9 cellular contexts compared by ENCODE assay signal in genomic region chr2:218964041-218964771, GRCh38. TPM values are rescaled to one million over a fixed set of nuclear protein-coding genes. Genes with fewer than 3 reads are reported as not detected.
DNase-seq lines count a peak whose midpoint lies in the region; ATAC-seq and TF ChIP-seq lines count a peak whose summit lies in the region.
"Had no signal": no experiment of that assay in that cellular context is flagged by ENCODE, and none has a peak within 500 bp of the region (broad histone marks: within the 10 kb centered on the region; RNA-seq: fewer than 3 reads in every experiment).

No MANE protein-coding gene starts in this region.

- H3K4me1 ChIP-seq in ES-I3 (ENCODE audit: insufficient read depth, low read length) (peaks cover 17% of the 10 kb centered on the region), osteoblast (ENCODE audit: insufficient read depth, low read length) (no peaks in the 10 kb centered on the region)
- H3K4me1 ChIP-seq: pancreas had no signal

- peak overlapping the region; percentile 4 for H3K27ac ChIP-seq in cingulate gyrus (ENCODE audit: low read depth, low read length)
- H3K27ac ChIP-seq in osteoblast (ENCODE audit: low read depth, low read length) = no peak overlapping the region
- H3K27ac ChIP-seq: pancreas had no signal

- H3K36me3 ChIP-seq in ES-I3 (ENCODE audit: insufficient read depth, low read length) = no peaks in the 10 kb centered on the region
- H3K36me3 ChIP-seq in osteoblast (ENCODE audit: insufficient read depth, low read length) = no peaks in the 10 kb centered on the region
- H3K36me3 ChIP-seq: pancreas had no signal

- no peak overlapping the region for H3K4me2 ChIP-seq in osteoblast (ENCODE audit: insufficient read depth, low read length)

- POLR2A ChIA-PET in activated CD4-positive, alpha-beta memory T cell treated with anti-CD3 and anti-CD28 coated beads, Interleukin-2, amount 10 ng/mL, durations not matched to agents 7 days and 5 days (lab: Charles Lee) = no interaction called here

- no peak overlapping the region for H3K4me3 Mint-ChIP-seq in activated CD4-positive, alpha-beta memory T cell treated with anti-CD3 and anti-CD28 coated beads, Interleukin-2, amount 10 ng/mL, durations not matched to agents 7 days and 5 days

- peaks cover 9% of the 10 kb centered on the region for H3K4me1 Mint-ChIP-seq in activated CD4-positive, alpha-beta memory T cell treated with anti-CD3 and anti-CD28 coated beads, Interleukin-2, amount 10 ng/mL, durations not matched to agents 7 days and 5 days

- peak overlapping the region; percentile 89; the same call in 1 of the 2 replicates for H3K9ac ChIP-seq in ES-I3 (ENCODE audit: low read depth, low read length)

- no peaks in the 10 kb centered on the region for H3K79me2 ChIP-seq in osteoblast (ENCODE audit: insufficient read depth, low read length)

- peaks cover 57% of the 10 kb centered on the region for H3K27me3 Mint-ChIP-seq in activated CD4-positive, alpha-beta memory T cell treated with anti-CD3 and anti-CD28 coated beads, Interleukin-2, amount 10 ng/mL, durations not matched to agents 7 days and 5 days

- H3K36me3 Mint-ChIP-seq in activated CD4-positive, alpha-beta memory T cell treated with anti-CD3 and anti-CD28 coated beads, Interleukin-2, amount 10 ng/mL, durations not matched to agents 7 days and 5 days (ENCODE audit: low read depth) = no peaks in the 10 kb centered on the region

- H3K4me3 ChIP-seq in osteoblast (ENCODE audit: insufficient read depth, low read length) = no peak overlapping the region
- H3K4me3 ChIP-seq: pancreas had no signal

- H4K20me1 ChIP-seq in osteoblast (ENCODE audit: insufficient read depth, low read length) = no peaks in the 10 kb centered on the region

- H2AFZ ChIP-seq in osteoblast (ENCODE audit: low read length) = no peak overlapping the region

- no peak overlapping the region for H3K27ac Mint-ChIP-seq in activated CD4-positive, alpha-beta memory T cell treated with anti-CD3 and anti-CD28 coated beads, Interleukin-2, amount 10 ng/mL, durations not matched to agents 7 days and 5 days

- CTCF ChIA-PET in activated CD4-positive, alpha-beta memory T cell treated with anti-CD3 and anti-CD28 coated beads, Interleukin-2, amount 10 ng/mL, durations not matched to agents 7 days and 5 days (lab: Charles Lee) = interaction anchor here (2.3 kb wide), 1 partner anchor 16 kb away, joined by 8 read pairs; no protein-coding TSS in a partner anchor

- peaks cover 50% of the 10 kb centered on the region for H3K27me3 ChIP-seq in osteoblast (ENCODE audit: insufficient read depth, low read length)

- DNase-seq in NCI-H2227 (lab: John Stamatoyannopoulos, UW; ENCODE audit: unreplicated experiment) = peak; percentile 85
- peak; percentile 90 for DNase-seq in osteoblast (ENCODE audit: insufficient read length, low spot score, missing footprints)
- no peak for DNase-seq in T-helper 9 cell
- no peak for DNase-seq in activated CD4-positive, alpha-beta memory T cell treated with anti-CD3 and anti-CD28 coated beads, Interleukin-2, amount 10 ng/mL, durations not matched to agents 7 days and 5 days
- DNase-seq: pancreas; stimulated activated naive CD4-positive, alpha-beta T cell treated with Interleukin-2 at 50 U/mL for 16 hours had no signal

- no peak for ATAC-seq in HG03095 (IDR thresholded peaks at IDR 0.05; ENCODE audit: unreplicated experiment)

- TF ChIP-seq CTCF in osteoblast (IDR thresholded peaks at IDR 0.05; ENCODE audit: extremely low read depth, low read depth, low read length) = no peak

- H3K9me3 ChIP-seq in ES-I3 (ENCODE audit: control insufficient read depth, insufficient read depth, low read length) = no peaks in the 10 kb centered on the region
- no peaks in the 10 kb centered on the region for H3K9me3 ChIP-seq in osteoblast (ENCODE audit: low read depth, low read length)
- H3K9me3 ChIP-seq: pancreas had no signal

- no peaks in the 10 kb centered on the region for H3K9me3 Mint-ChIP-seq in activated CD4-positive, alpha-beta memory T cell treated with anti-CD3 and anti-CD28 coated beads, Interleukin-2, amount 10 ng/mL, durations not matched to agents 7 days and 5 days

RNA-seq across cellular contexts. Expression of gene CDK5R2, which starts 4.7 kb away (rescaled TPM):
- not detected in 2 replicates for total RNA-seq in osteoblast
- total RNA-seq in activated CD4-positive, alpha-beta memory T cell treated with anti-CD3 and anti-CD28 coated beads, Interleukin-2, amount 10 ng/mL, durations not matched to agents 7 days and 5 days = not detected

RNA-seq across cellular contexts. Expression of gene FEV, which starts 20.8 kb away (rescaled TPM):
- not detected in 2 replicates for total RNA-seq in osteoblast
- total RNA-seq in activated CD4-positive, alpha-beta memory T cell treated with anti-CD3 and anti-CD28 coated beads, Interleukin-2, amount 10 ng/mL, durations not matched to agents 7 days and 5 days = not detected

RNA-seq across cellular contexts. Expression of gene CRYBA2, which starts 29.0 kb away (rescaled TPM):
- total RNA-seq in osteoblast = not detected in 2 replicates
- not detected for total RNA-seq in activated CD4-positive, alpha-beta memory T cell treated with anti-CD3 and anti-CD28 coated beads, Interleukin-2, amount 10 ng/mL, durations not matched to agents 7 days and 5 days

Comparison
In these comparisons a context has a peak if more than half of its experiments do, and no peak if none do; other contexts are left out.
1. DNase-seq: peak in NCI-H2227 (single experiment) and osteoblast (single experiment); none in T-helper 9 cell (single experiment) and activated CD4-positive, alpha-beta memory T cell treated with anti-CD3 and anti-CD28 coated beads, Interleukin-2, amount 10 ng/mL, durations not matched to agents 7 days and 5 days (single experiment).